ENCODE assay signal across 13 cellular contexts in the genomic region with DNA sequence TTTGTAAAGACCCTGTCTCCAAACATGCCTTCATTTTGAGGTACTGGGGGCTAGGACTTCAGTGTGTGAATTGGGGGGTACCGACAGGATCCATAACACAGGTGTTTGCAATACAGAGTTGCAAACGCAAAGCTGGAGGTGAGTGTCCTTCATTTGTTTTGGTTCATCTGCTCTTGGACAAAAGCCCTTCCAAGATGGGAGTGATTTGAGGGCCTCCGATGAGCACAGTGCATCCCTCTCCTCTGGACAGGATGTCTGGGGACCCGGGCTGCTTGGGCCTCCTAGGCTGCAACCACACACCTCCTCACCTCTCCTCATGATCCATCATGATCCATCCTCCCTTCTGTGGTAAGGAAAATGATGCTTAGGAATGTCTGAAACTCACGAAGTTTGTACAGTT. TPM values are rescaled to one million over a fixed set of nuclear protein-coding genes. Genes with fewer than 3 reads are reported as not detected.
A peak's percentile ranks its signal among the peaks of the same experiment; 100 is the strongest.
DNase-seq lines count a peak whose midpoint lies in the region; ATAC-seq and TF ChIP-seq lines count a peak whose summit lies in the region.
"Had no signal": no experiment of that assay in that cellular context is flagged by ENCODE, and none has a peak within 500 bp of the region (broad histone marks: within the 10 kb centered on the region; RNA-seq: fewer than 3 reads in every experiment).

No MANE protein-coding gene starts in this region.

- CTCF ChIA-PET in activated naive CD4-positive, alpha-beta T cell treated with anti-CD3 and anti-CD28 coated beads for 36 hours (lab: Charles Lee) = interaction anchor here (0.7 to 2.0 kb wide), 2 partner anchors 14 to 186 kb away, joined by 5 to 6 read pairs; no protein-coding TSS in a partner anchor
- CTCF ChIA-PET in activated CD4-positive, alpha-beta memory T cell treated with anti-CD3 and anti-CD28 coated beads, Interleukin-2, amount 10 ng/mL, durations not matched to agents 7 days and 5 days (lab: Charles Lee) = no interaction called here

- H3K27ac Mint-ChIP-seq in activated naive CD4-positive, alpha-beta T cell treated with anti-CD3 and anti-CD28 coated beads for 36 hours = peak overlapping the region; percentile 80
- peak overlapping the region; percentile 76 for H3K27ac Mint-ChIP-seq in activated CD4-positive, alpha-beta memory T cell treated with anti-CD3 and anti-CD28 coated beads, Interleukin-2, amount 10 ng/mL, durations not matched to agents 7 days and 5 days

- TF ChIP-seq POLR2A in thyroid gland (IDR thresholded peaks at IDR 0.05) = no peak

- H3K4me3 ChIP-seq in thyroid gland (replicated peaks in 1 of 3) (no peak overlapping the region), H7 (ENCODE audit: insufficient read depth, low read depth, low read length) (no peak overlapping the region)
- H3K4me3 ChIP-seq: dorsolateral prefrontal cortex, GM23248 had no signal

- no peak for TF ChIP-seq CTCF in thyroid gland (IDR thresholded peaks at IDR 0.05)

- peaks cover 28 to 52% of the 10 kb centered on the region in 2 donors for H3K4me1 ChIP-seq in thyroid gland

- intact Hi-C loops in activated naive CD4-positive, alpha-beta T cell treated with anti-CD3 and anti-CD28 coated beads for 36 hours (cut with micrococcal nuclease) = no loop called here
- intact Hi-C loops in thyroid gland (cut with DNase I) = no loop called here

- peak overlapping the region; percentile 23 to 87 (median 71) for H3K27ac ChIP-seq in thyroid gland
- H3K27ac ChIP-seq: dorsolateral prefrontal cortex, GM23248 had no signal

- no peak for DNase-seq in activated naive CD4-positive, alpha-beta T cell treated with anti-CD3 and anti-CD28 coated beads for 36 hours
- no peak for DNase-seq in activated naive CD4-positive, alpha-beta T cell (lab: John Stamatoyannopoulos, UW)
- peak; percentile 15 for DNase-seq in activated CD4-positive, alpha-beta memory T cell treated with anti-CD3 and anti-CD28 coated beads, Interleukin-2, amount 10 ng/mL, durations not matched to agents 7 days and 5 days
- peak; percentile 24 for DNase-seq in left lobe of liver (ENCODE audit: low spot score)
- DNase-seq in thyroid gland = no peak
- no peak for DNase-seq in H7
- DNase-seq in superior temporal gyrus (ENCODE audit: extremely low spot score) = no peak
- DNase-seq: activated CD4-positive, alpha-beta T cell treated with anti-CD3 and anti-CD28 coated beads for 48 hours; aorta; dorsolateral prefrontal cortex; GM23248; NCI-H2227 treated with DMSO at 0.1 percent for 48 hours had no signal

- H3K4me3 Mint-ChIP-seq in activated naive CD4-positive, alpha-beta T cell treated with anti-CD3 and anti-CD28 coated beads for 36 hours = peak overlapping the region; percentile 47
- H3K4me3 Mint-ChIP-seq in activated CD4-positive, alpha-beta memory T cell treated with anti-CD3 and anti-CD28 coated beads, Interleukin-2, amount 10 ng/mL, durations not matched to agents 7 days and 5 days = peak overlapping the region; percentile 32

- no peak for ATAC-seq in left lobe of liver
- no peak for ATAC-seq in HG02798 (IDR thresholded peaks at IDR 0.05; ENCODE audit: poor library complexity, unreplicated experiment)

- H3K9me3 ChIP-seq in thyroid gland = no peaks in the 10 kb centered on the region

- no peaks in the 10 kb centered on the region for H3K36me3 ChIP-seq in thyroid gland
- H3K36me3 ChIP-seq in H7 (replicated peaks; ENCODE audit: control insufficient read depth, insufficient read depth, low read length) = no peaks in the 10 kb centered on the region

- H3K27me3 ChIP-seq in thyroid gland (no peaks in the 10 kb centered on the region), H7 (ENCODE audit: control insufficient read depth, insufficient read depth, low read length) (no peaks in the 10 kb centered on the region)
- H3K27me3 ChIP-seq: dorsolateral prefrontal cortex had no signal

- H3K4me1 Mint-ChIP-seq in activated naive CD4-positive, alpha-beta T cell treated with anti-CD3 and anti-CD28 coated beads for 36 hours (ENCODE audit: low read depth) = peaks cover 87% of the 10 kb centered on the region
- peaks cover 88% of the 10 kb centered on the region for H3K4me1 Mint-ChIP-seq in activated CD4-positive, alpha-beta memory T cell treated with anti-CD3 and anti-CD28 coated beads, Interleukin-2, amount 10 ng/mL, durations not matched to agents 7 days and 5 days

- peaks cover 36% of the 10 kb centered on the region for H3K36me3 Mint-ChIP-seq in activated naive CD4-positive, alpha-beta T cell treated with anti-CD3 and anti-CD28 coated beads for 36 hours (ENCODE audit: low read depth)
- H3K36me3 Mint-ChIP-seq in activated CD4-positive, alpha-beta memory T cell treated with anti-CD3 and anti-CD28 coated beads, Interleukin-2, amount 10 ng/mL, durations not matched to agents 7 days and 5 days (ENCODE audit: low read depth) = peaks cover 85% of the 10 kb centered on the region

- no peaks in the 10 kb centered on the region for H3K9me3 Mint-ChIP-seq in activated naive CD4-positive, alpha-beta T cell treated with anti-CD3 and anti-CD28 coated beads for 36 hours
- H3K9me3 Mint-ChIP-seq in activated CD4-positive, alpha-beta memory T cell treated with anti-CD3 and anti-CD28 coated beads, Interleukin-2, amount 10 ng/mL, durations not matched to agents 7 days and 5 days = no peaks in the 10 kb centered on the region

- POLR2A ChIA-PET in activated CD4-positive, alpha-beta memory T cell treated with anti-CD3 and anti-CD28 coated beads, Interleukin-2, amount 10 ng/mL, durations not matched to agents 7 days and 5 days (lab: Charles Lee) = interaction anchor here (1.0 to 1.5 kb wide), 2 partner anchors 11 to 19 kb away, joined by 3 to 4 read pairs; no protein-coding TSS in a partner anchor

- H3K27me3 Mint-ChIP-seq in activated naive CD4-positive, alpha-beta T cell treated with anti-CD3 and anti-CD28 coated beads for 36 hours (ENCODE audit: low read depth) = no peaks in the 10 kb centered on the region
- no peaks in the 10 kb centered on the region for H3K27me3 Mint-ChIP-seq in activated CD4-positive, alpha-beta memory T cell treated with anti-CD3 and anti-CD28 coated beads, Interleukin-2, amount 10 ng/mL, durations not matched to agents 7 days and 5 days

- WGBS in thyroid gland, 2 donors = 62 to 76% methylated on average over 5 of the region's 5 CpGs

RNA-seq across cellular contexts. Expression of a gene that starts 23.8 kb away (rescaled TPM):
- 10 to 100 TPM; 57.7 to 58.8 TPM for total RNA-seq in activated naive CD4-positive, alpha-beta T cell treated with anti-CD3 and anti-CD28 coated beads for 36 hours
- 100 to 1,000 TPM; 102 to 104 TPM for total RNA-seq in activated CD4-positive, alpha-beta memory T cell treated with anti-CD3 and anti-CD28 coated beads, Interleukin-2, amount 10 ng/mL, durations not matched to agents 7 days and 5 days
- total RNA-seq in left lobe of liver (2.3 TPM), thyroid gland (1 to 10 TPM; 5.2 to 6.6 (median 5.6) TPM)
- 1.3 and 2.4 TPM in 2 replicates for total RNA-seq in H7 (2014; rRNA removed; shearing (Covaris generic))
- total RNA-seq: GM23248 had no signal

Comparison
In these comparisons a context has a peak if more than half of its experiments do, and no peak if none do; other contexts are left out.
1. DNase-seq: peak in activated CD4-positive, alpha-beta memory T cell treated with anti-CD3 and anti-CD28 coated beads, Interleukin-2, amount 10 ng/mL, durations not matched to agents 7 days and 5 days (single experiment) and left lobe of liver (single experiment); none in activated naive CD4-positive, alpha-beta T cell treated with anti-CD3 and anti-CD28 coated beads for 36 hours (single experiment), activated naive CD4-positive, alpha-beta T cell (0 of 4), thyroid gland (0 of 2), H7 (single experiment) and superior temporal gyrus (single experiment).
2. RNA of a gene that starts 23.8 kb away (total RNA-seq): 102 to 104 TPM in activated CD4-positive, alpha-beta memory T cell treated with anti-CD3 and anti-CD28 coated beads, Interleukin-2, amount 10 ng/mL, durations not matched to agents 7 days and 5 days and 57.7 to 58.8 TPM in activated naive CD4-positive, alpha-beta T cell treated with anti-CD3 and anti-CD28 coated beads for 36 hours; 5.2 to 6.6 TPM in thyroid gland, 1.3 to 2.4 TPM in H7 and 2.3 TPM in left lobe of liver (single experiment); every median in the first group is over 4 times any median in the second.